Comparison of ENCODE assay signal across 31 cellular contexts in genomic region chr3:56428667-56429066, GRCh38. TPM values are rescaled to one million over a fixed set of nuclear protein-coding genes. Genes with fewer than 3 reads are reported as not detected.
"Had no signal": no experiment of that assay in that cellular context is flagged by ENCODE, and none has a peak within 500 bp of the region (broad histone marks: within the 10 kb centered on the region; RNA-seq: fewer than 3 reads in every experiment).

No MANE protein-coding gene starts in this region.

- DNase-seq: activated B cell treated with CpG ODN at 0.5 μM for 24 hours; activated CD4-positive, alpha-beta memory T cell treated with anti-CD3 and anti-CD28 coated beads, Interleukin-2, amount 10 ng/mL, durations not matched to agents 7 days and 5 days; activated CD4-positive, alpha-beta T cell treated with anti-CD3 and anti-CD28 coated beads for 4 hours; activated CD4-positive, alpha-beta T cell treated with anti-CD3 and anti-CD28 coated beads, Interleukin-2, amount 10 ng/mL, durations not matched to agents 24 days and 14 days; activated CD4-positive, alpha-beta T cell treated with anti-CD3 and anti-CD28 coated beads, Interleukin-2, amount 50 U/mL, for 1 hour; activated CD4-positive, alpha-beta T cell treated with anti-CD3 and anti-CD28 coated beads, Interleukin-2, amount 50 U/mL, for 4 hours; activated CD4-positive, CD25-positive, alpha-beta regulatory T cell treated with anti-CD3 and anti-CD28 coated beads, Interleukin-2, amount 50 U/mL, for 72 hours; activated CD8-positive, alpha-beta memory T cell treated with anti-CD3 and anti-CD28 coated beads for 24 hours; activated CD8-positive, alpha-beta memory T cell treated with anti-CD3 and anti-CD28 coated beads, Interleukin-2, amount 10 ng/mL, durations not matched to agents 7 days and 5 days; activated CD8-positive, alpha-beta memory T cell treated with anti-CD3 and anti-CD28 coated beads, Interleukin-2, amount 50 U/mL, for 48 hours; activated CD8-positive, alpha-beta T cell treated with anti-CD3 and anti-CD28 coated beads, Interleukin-2, amount 10 ng/mL, durations not matched to agents 7 days and 5 days; activated effector memory CD4-positive, alpha-beta T cell treated with Interleukin-2 at 50 U/mL for 16 hours; activated gamma-delta T cell; activated naive CD4-positive, alpha-beta T cell treated with anti-CD3 and anti-CD28 coated beads, Interleukin-2, amount 10 ng/mL, durations not matched to agents 7 days and 5 days; activated naive CD4-positive, alpha-beta T cell treated with Interleukin-2 at 50 U/mL for 16 hours; activated naive CD8-positive, alpha-beta T cell treated with anti-CD3 and anti-CD28 coated beads, Interleukin-2, amount 10 ng/mL, durations not matched to agents 7 days and 5 days; activated naive CD8-positive, alpha-beta T cell treated with anti-CD3 and anti-CD28 coated beads, Interleukin-2, amount 50 U/mL, for 24 hours; activated T-cell treated with anti-CD3 and anti-CD28 coated beads, Interleukin-2, amount 50 U/mL, for 24 hours; activated T-cell treated with anti-CD3 and anti-CD28 coated beads, Interleukin-2, amount 50 U/mL, for 48 hours; amygdala; anterior cingulate cortex; caudate nucleus; cerebellar nuclear complex; T-helper 1 cell; T-helper 2 cell; T-helper 9 cell had no signal

- H3K4me1 ChIP-seq: ascending aorta had no signal

- H3K36me3 ChIP-seq: ascending aorta had no signal

- FAIRE-seq: bronchial epithelial cell, TTC549 had no signal

- ATAC-seq: activated CD8-positive, alpha-beta memory T cell treated with anti-CD3 and anti-CD28 coated beads, Interleukin-2, amount 10 ng/mL, durations not matched to agents 7 days and 5 days; activated CD8-positive, alpha-beta T cell treated with anti-CD3 and anti-CD28 coated beads, Interleukin-2, amount 10 ng/mL, durations not matched to agents 7 days and 5 days; activated naive CD8-positive, alpha-beta T cell treated with anti-CD3 and anti-CD28 coated beads, Interleukin-2, amount 50 U/mL, for 24 hours had no signal

- H3K9me3 ChIP-seq: ascending aorta had no signal

- H3K4me3 ChIP-seq: ascending aorta, cardiac muscle cell had no signal

- H3K27me3 ChIP-seq: ascending aorta, cardiac muscle cell had no signal

- H3K27ac ChIP-seq: ascending aorta, cardiac muscle cell, VCaP had no signal

RNA-seq across cellular contexts. Expression of gene ERC2, which starts 39.6 kb away (rescaled TPM):
- total RNA-seq: activated B cell treated with CpG ODN at 0.5 μM for 24 hours; activated CD4-positive, alpha-beta memory T cell treated with anti-CD3 and anti-CD28 coated beads, Interleukin-2, amount 10 ng/mL, durations not matched to agents 7 days and 5 days; activated CD4-positive, alpha-beta T cell treated with anti-CD3 and anti-CD28 coated beads, Interleukin-2, amount 10 ng/mL, durations not matched to agents 24 days and 14 days; activated CD8-positive, alpha-beta memory T cell treated with anti-CD3 and anti-CD28 coated beads, Interleukin-2, amount 10 ng/mL, durations not matched to agents 7 days and 5 days; activated CD8-positive, alpha-beta T cell treated with anti-CD3 and anti-CD28 coated beads, Interleukin-2, amount 10 ng/mL, durations not matched to agents 7 days and 5 days; activated naive CD8-positive, alpha-beta T cell treated with anti-CD3 and anti-CD28 coated beads, Interleukin-2, amount 10 ng/mL, durations not matched to agents 7 days and 5 days had no signal
